In genomic region chr6:169368200-169368599, GRCh38 we compare ENCODE assay signal across 1 cellular context.
TF ChIP-seq lines count a peak whose summit lies in the region.

No MANE protein-coding gene starts in this region.

TF ChIP-seq in HEK293, 187 proteins besides CTCF, POLR2A, EP300 and RAD21:
- TF ChIP-seq ZBTB10 (tag by site-specific recombination; IDR thresholded peaks at IDR 0.05): no peak
- peak; percentile 35 for TF ChIP-seq ZIC2 (tag by site-specific recombination; IDR thresholded peaks at IDR 0.05)
